ENCODE assay signal across 8 cellular contexts in genomic region chr7:99036531-99037175, GRCh38.
DNase-seq lines count a peak whose midpoint lies in the region; ATAC-seq and TF ChIP-seq lines count a peak whose summit lies in the region.

No MANE protein-coding gene starts in this region.

- DNase-seq in activated naive CD4-positive, alpha-beta T cell treated with anti-CD3 and anti-CD28 coated beads for 36 hours, result no peak
- no peak for DNase-seq in activated naive CD4-positive, alpha-beta T cell treated with anti-CD3 and anti-CD28 coated beads, Interleukin-2, amount 50 U/mL, for 16 hours
- DNase-seq in right cardiac atrium (peak; percentile 69 to 81 (median 74)), aorta (peak in 1 of 2 donors; percentile 71), NCI-H1436 (lab: John Stamatoyannopoulos, UW) (no peak)
- no peak for DNase-seq in CD4-positive, alpha-beta T cell
- no peak for DNase-seq in CD8-positive, alpha-beta T cell

- POLR2A ChIA-PET in CD4-positive, alpha-beta T cell (lab: Charles Lee), result no interaction called here
- POLR2A ChIA-PET in CD8-positive, alpha-beta T cell (lab: Charles Lee), result interaction anchor here (1.0 kb wide), 1 partner anchor 288 kb away, joined by 3 read pairs; no protein-coding TSS in a partner anchor

- peaks cover 0 to 19% of the 10 kb centered on the region in 2 donors for H3K36me3 ChIP-seq in aorta (ENCODE audit: control insufficient read depth in 1 of 2, insufficient read depth in 2 of 2, low read length in 1 of 2)
- H3K36me3 ChIP-seq in CD8-positive, alpha-beta T cell (ENCODE audit: insufficient read depth, low read length), result peaks cover 58% of the 10 kb centered on the region

- ATAC-seq in right cardiac atrium (peak; percentile 70 to 79), aorta (ENCODE audit: low FRiP score) (peak; percentile 74)
- ATAC-seq in CD4-positive, alpha-beta T cell (ENCODE audit: poor library complexity), result no peak
- ATAC-seq in CD8-positive, alpha-beta T cell, result no peak

- peaks cover 22% of the 10 kb centered on the region for H3K36me3 Mint-ChIP-seq in activated naive CD4-positive, alpha-beta T cell treated with anti-CD3 and anti-CD28 coated beads for 36 hours (ENCODE audit: low read depth)
- peaks cover 84% of the 10 kb centered on the region for H3K36me3 Mint-ChIP-seq in CD4-positive, alpha-beta T cell (ENCODE audit: low read depth)
- peaks cover 83% of the 10 kb centered on the region for H3K36me3 Mint-ChIP-seq in CD8-positive, alpha-beta T cell

- intact Hi-C loops in activated naive CD4-positive, alpha-beta T cell treated with anti-CD3 and anti-CD28 coated beads for 36 hours (cut with micrococcal nuclease), result no loop called here
- intact Hi-C loops in right cardiac atrium (cut with DNase I), result no loop called here
- intact Hi-C loops in aorta (cut with DNase I), result loop anchor here in 1 of 2 donors (10.0 kb wide), 1 partner anchor 368 kb away; the partner anchor contains the start of genes BUD31 and PDAP1
- intact Hi-C loops in CD4-positive, alpha-beta T cell (cut with DNase I, micrococcal nuclease), result no loop called here
- intact Hi-C loops in CD8-positive, alpha-beta T cell (cut with DNase I, micrococcal nuclease), result no loop called here

- CTCF ChIA-PET in activated naive CD4-positive, alpha-beta T cell treated with anti-CD3 and anti-CD28 coated beads for 36 hours (lab: Charles Lee), result interaction anchor here (0.7 to 3.5 kb wide), 7 partner anchors 11 to 290 kb away, joined by 3 to 25 read pairs (median 3); partner anchors contain the start of gene SMURF1
- CTCF ChIA-PET in CD4-positive, alpha-beta T cell (lab: Charles Lee), result no interaction called here
- CTCF ChIA-PET in CD8-positive, alpha-beta T cell (lab: Charles Lee), result interaction anchor here (10.1 kb wide), 1 partner anchor 275 kb away, joined by 118 read pairs; no protein-coding TSS in a partner anchor

- H3K4me1 Mint-ChIP-seq in activated naive CD4-positive, alpha-beta T cell treated with anti-CD3 and anti-CD28 coated beads for 36 hours (ENCODE audit: low read depth), result no peaks in the 10 kb centered on the region
- peaks cover 7% of the 10 kb centered on the region for H3K4me1 Mint-ChIP-seq in CD4-positive, alpha-beta T cell (ENCODE audit: low read depth)
- H3K4me1 Mint-ChIP-seq in CD8-positive, alpha-beta T cell (ENCODE audit: low read depth), result no peaks in the 10 kb centered on the region

- TF ChIP-seq CTCF in WI38 (IDR thresholded peaks at IDR 0.05; ENCODE audit: low read depth, low read length), result 0 out of 2 replicates have a peak, but pooled peaks have one; percentile 26
- TF ChIP-seq CTCF in CD4-positive, alpha-beta T cell (IDR thresholded peaks at IDR 0.05), result no peak
- no peak for TF ChIP-seq CTCF in CD8-positive, alpha-beta T cell (IDR thresholded peaks at IDR 0.05)

- H3K9me3 ChIP-seq in right cardiac atrium (ENCODE audit: control insufficient read depth, low read length) (no peaks in the 10 kb centered on the region), aorta (ENCODE audit: control insufficient read depth, low read length) (no peaks in the 10 kb centered on the region)
- no peaks in the 10 kb centered on the region for H3K9me3 ChIP-seq in CD4-positive, alpha-beta T cell (ENCODE audit: control insufficient read depth, low read length)
- H3K9me3 ChIP-seq in CD8-positive, alpha-beta T cell (ENCODE audit: low read length), result no peaks in the 10 kb centered on the region

- peak overlapping the region; percentile 13 for H3K27ac ChIP-seq in right cardiac atrium (ENCODE audit: low read length)
- peak overlapping the region in 1 of 2 donors; percentile 37 for H3K27ac ChIP-seq in aorta (ENCODE audit: low read depth in 1 of 2, low read length in 2 of 2)
- H3K27ac ChIP-seq in CD4-positive, alpha-beta T cell (ENCODE audit: low read depth, low read length), result no peak overlapping the region
- no peak overlapping the region for H3K27ac ChIP-seq in CD8-positive, alpha-beta T cell (ENCODE audit: low read depth, low read length)

- no peak overlapping the region for H3K4me3 ChIP-seq in WI38 (ENCODE audit: low read depth, low read length)
- H3K4me3 ChIP-seq in right cardiac atrium (ENCODE audit: low read length), result no peak overlapping the region
- H3K4me3 ChIP-seq in aorta (ENCODE audit: low read length in 2 of 2), result no peak overlapping the region
- no peak overlapping the region for H3K4me3 ChIP-seq in CD8-positive, alpha-beta T cell (ENCODE audit: low read depth, low read length)

- H3K4me1 ChIP-seq in right cardiac atrium (ENCODE audit: control insufficient read depth, insufficient read depth, low read length) (no peaks in the 10 kb centered on the region), aorta (ENCODE audit: control insufficient read depth in 1 of 2, insufficient read depth in 2 of 2, low read length in 2 of 2) (no peaks in the 10 kb centered on the region)
- H3K4me1 ChIP-seq in CD8-positive, alpha-beta T cell (ENCODE audit: insufficient read depth, low read length), result no peaks in the 10 kb centered on the region

- no peaks in the 10 kb centered on the region for H3K27me3 Mint-ChIP-seq in activated naive CD4-positive, alpha-beta T cell treated with anti-CD3 and anti-CD28 coated beads for 36 hours (ENCODE audit: low read depth)
- H3K27me3 Mint-ChIP-seq in CD4-positive, alpha-beta T cell, result no peaks in the 10 kb centered on the region
- no peaks in the 10 kb centered on the region for H3K27me3 Mint-ChIP-seq in CD8-positive, alpha-beta T cell (ENCODE audit: low read depth)

- H3K9me3 Mint-ChIP-seq in activated naive CD4-positive, alpha-beta T cell treated with anti-CD3 and anti-CD28 coated beads for 36 hours, result no peaks in the 10 kb centered on the region
- no peaks in the 10 kb centered on the region for H3K9me3 Mint-ChIP-seq in CD4-positive, alpha-beta T cell
- H3K9me3 Mint-ChIP-seq in CD8-positive, alpha-beta T cell, result no peaks in the 10 kb centered on the region

- no peak overlapping the region for H3K4me3 Mint-ChIP-seq in activated naive CD4-positive, alpha-beta T cell treated with anti-CD3 and anti-CD28 coated beads for 36 hours
- no peak overlapping the region for H3K4me3 Mint-ChIP-seq in CD4-positive, alpha-beta T cell
- no peak overlapping the region for H3K4me3 Mint-ChIP-seq in CD8-positive, alpha-beta T cell

- WGBS in right cardiac atrium, result 67% methylated on average over 12 of the region's 12 CpGs
- 29 to 35% methylated on average over 12 of the region's 12 CpGs for WGBS in aorta, 2 donors

- peak overlapping the region; percentile 18 for H3K27ac Mint-ChIP-seq in activated naive CD4-positive, alpha-beta T cell treated with anti-CD3 and anti-CD28 coated beads for 36 hours
- no peak overlapping the region for H3K27ac Mint-ChIP-seq in CD4-positive, alpha-beta T cell
- no peak overlapping the region for H3K27ac Mint-ChIP-seq in CD8-positive, alpha-beta T cell

- H3K27me3 ChIP-seq in right cardiac atrium (ENCODE audit: control insufficient read depth, insufficient read depth), result no peaks in the 10 kb centered on the region
- no peaks in the 10 kb centered on the region for H3K27me3 ChIP-seq in aorta (ENCODE audit: control insufficient read depth in 1 of 2, insufficient read depth in 2 of 2, low read length in 1 of 2)
- H3K27me3 ChIP-seq in CD4-positive, alpha-beta T cell (ENCODE audit: control insufficient read depth, insufficient read depth, low read length), result no peaks in the 10 kb centered on the region
- no peaks in the 10 kb centered on the region for H3K27me3 ChIP-seq in CD8-positive, alpha-beta T cell (ENCODE audit: insufficient read depth, low read length)

Comparison
In these comparisons a context has a peak if more than half of its experiments do, and no peak if none do; other contexts are left out.
1. DNase-seq: peak in right cardiac atrium (3 of 3); none in activated naive CD4-positive, alpha-beta T cell treated with anti-CD3 and anti-CD28 coated beads for 36 hours (single experiment), activated naive CD4-positive, alpha-beta T cell treated with anti-CD3 and anti-CD28 coated beads, Interleukin-2, amount 50 U/mL, for 16 hours (single experiment), NCI-H1436 (single experiment), CD4-positive, alpha-beta T cell (0 of 10) and CD8-positive, alpha-beta T cell (0 of 7).
2. ATAC-seq: peak in right cardiac atrium (2 of 2) and aorta (single experiment); none in CD4-positive, alpha-beta T cell (single experiment) and CD8-positive, alpha-beta T cell (single experiment).